Comparison of ENCODE assay signal across 1 cellular context in genomic region chr19:29662278-29662603, GRCh38.
TF ChIP-seq lines count a peak whose summit lies in the region.

No MANE protein-coding gene starts in this region.

TF ChIP-seq in HEK293, 187 proteins besides CTCF, POLR2A, EP300 and RAD21 (continued from another document):
- TF ChIP-seq PRDM4 (tag by site-specific recombination; IDR thresholded peaks at IDR 0.05) (0 out of 2 replicates have a peak, but pooled peaks have one; percentile 45), OVOL3 (tag by site-specific recombination; IDR thresholded peaks at IDR 0.05) (no peak), MZF1 (tag by site-specific recombination; IDR thresholded peaks at IDR 0.05; ENCODE audit: borderline replicate concordance) (0 out of 2 replicates have a peak, but pooled peaks have one; percentile 16), ZNF202 (tag by site-specific recombination; IDR thresholded peaks at IDR 0.05; ENCODE audit: borderline replicate concordance) (no peak), ZNF843 (tag by site-specific recombination; IDR thresholded peaks at IDR 0.05) (peak; percentile 83), ZXDB (tag by site-specific recombination; IDR thresholded peaks at IDR 0.05) (peak; percentile 73), PRDM6 (tag by site-specific recombination; IDR thresholded peaks at IDR 0.05) (peak; percentile 97)
- TF ChIP-seq, protein P1, sequence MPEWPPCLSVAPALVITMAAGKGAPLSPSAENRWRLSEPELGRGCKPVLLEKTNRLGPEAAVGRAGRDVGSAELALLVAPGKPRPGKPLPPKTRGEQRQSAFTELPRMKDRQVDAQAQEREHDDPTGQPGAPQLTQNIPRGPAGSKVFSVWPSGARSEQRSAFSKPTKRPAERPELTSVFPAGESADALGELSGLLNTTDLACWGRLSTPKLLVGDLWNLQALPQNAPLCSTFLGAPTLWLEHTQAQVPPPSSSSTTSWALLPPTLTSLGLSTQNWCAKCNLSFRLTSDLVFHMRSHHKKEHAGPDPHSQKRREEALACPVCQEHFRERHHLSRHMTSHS (tag by site-specific recombination; IDR thresholded peaks at IDR 0.05): no peak
- TF ChIP-seq, protein P2, sequence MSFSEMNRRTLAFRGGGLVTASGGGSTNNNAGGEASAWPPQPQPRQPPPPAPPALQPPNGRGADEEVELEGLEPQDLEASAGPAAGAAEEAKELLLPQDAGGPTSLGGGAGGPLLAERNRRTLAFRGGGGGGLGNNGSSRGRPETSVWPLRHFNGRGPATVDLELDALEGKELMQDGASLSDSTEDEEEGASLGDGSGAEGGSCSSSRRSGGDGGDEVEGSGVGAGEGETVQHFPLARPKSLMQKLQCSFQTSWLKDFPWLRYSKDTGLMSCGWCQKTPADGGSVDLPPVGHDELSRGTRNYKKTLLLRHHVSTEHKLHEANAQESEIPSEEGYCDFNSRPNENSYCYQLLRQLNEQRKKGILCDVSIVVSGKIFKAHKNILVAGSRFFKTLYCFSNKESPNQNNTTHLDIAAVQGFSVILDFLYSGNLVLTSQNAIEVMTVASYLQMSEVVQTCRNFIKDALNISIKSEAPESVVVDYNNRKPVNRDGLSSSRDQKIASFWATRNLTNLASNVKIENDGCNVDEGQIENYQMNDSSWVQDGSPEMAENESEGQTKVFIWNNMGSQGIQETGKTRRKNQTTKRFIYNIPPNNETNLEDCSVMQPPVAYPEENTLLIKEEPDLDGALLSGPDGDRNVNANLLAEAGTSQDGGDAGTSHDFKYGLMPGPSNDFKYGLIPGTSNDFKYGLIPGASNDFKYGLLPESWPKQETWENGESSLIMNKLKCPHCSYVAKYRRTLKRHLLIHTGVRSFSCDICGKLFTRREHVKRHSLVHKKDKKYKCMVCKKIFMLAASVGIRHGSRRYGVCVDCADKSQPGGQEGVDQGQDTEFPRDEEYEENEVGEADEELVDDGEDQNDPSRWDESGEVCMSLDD (tag by site-specific recombination; IDR thresholded peaks at IDR 0.05): no peak
TF ChIP-seq in HEK293: peak in this region for 9.
